Comparison of ENCODE assay signal across 8 cellular contexts in the genomic region with DNA sequence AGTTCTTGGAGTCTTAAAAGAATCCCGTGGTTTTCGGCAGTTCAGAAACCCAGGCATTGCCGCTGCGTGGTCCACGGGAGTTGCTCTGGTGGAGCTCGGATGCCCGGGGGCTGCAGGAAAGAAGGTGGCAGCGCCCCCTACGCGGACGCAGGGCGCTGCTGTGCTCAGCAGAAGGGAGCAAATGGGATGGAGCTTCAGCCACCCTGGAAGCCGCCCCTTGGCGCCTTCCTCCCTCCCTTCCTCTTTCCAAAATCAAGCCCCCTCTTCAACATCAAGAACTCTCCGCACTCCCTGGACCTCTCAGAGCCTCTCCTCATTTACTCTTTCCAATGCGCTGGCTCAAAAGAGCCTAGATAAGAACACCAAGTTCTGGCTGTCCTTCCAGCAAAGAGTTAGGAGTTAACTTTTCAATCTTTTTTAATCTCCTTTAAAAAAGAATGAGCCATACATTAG. TPM values are rescaled to one million over a fixed set of nuclear protein-coding genes. Genes with fewer than 3 reads are reported as not detected.
A peak's percentile ranks its signal among the peaks of the same experiment; 100 is the strongest.
DNase-seq lines count a peak whose midpoint lies in the region; ATAC-seq and TF ChIP-seq lines count a peak whose summit lies in the region.
"Had no signal": no experiment of that assay in that cellular context is flagged by ENCODE, and none has a peak within 500 bp of the region (broad histone marks: within the 10 kb centered on the region; RNA-seq: fewer than 3 reads in every experiment).

No MANE protein-coding gene starts in this region.

- TF ChIP-seq CTCF in HFF-Myc (IDR thresholded peaks at IDR 0.05; ENCODE audit: low read depth, low read length, missing control alignments) (peak; percentile 23), RWPE1 (conservative IDR thresholded peaks at IDR 0.05; ENCODE audit: low read depth) (0 out of 2 replicates have a peak, but pooled peaks have one; percentile 10), psoas muscle (IDR thresholded peaks at IDR 0.05) (peak; percentile 37)

- H3K9me3 ChIP-seq in psoas muscle = no peaks in the 10 kb centered on the region

- DNase-seq in HFF-Myc (ENCODE audit: extremely low read depth, low read depth) (no peak), RWPE1 (ENCODE audit: low spot score) (no peak), left cardiac atrium (no peak), psoas muscle (peak in 1 of 2 donors; percentile 50)

- WGBS in psoas muscle, 3 donors = 0 to 1% (median 1%) methylated on average over 16 of the region's 16 CpGs

- H3K27ac ChIP-seq in RWPE1 = no peak overlapping the region
- no peak overlapping the region for H3K27ac ChIP-seq in psoas muscle

- POLR2A ChIA-PET in RWPE1 (lab: Yijun Ruan, JAX; ENCODE audit: low non-redundant PET) = no interaction called here

- no peaks in the 10 kb centered on the region for H3K36me3 ChIP-seq in psoas muscle (ENCODE audit: insufficient read depth in 1 of 2, low read depth in 1 of 2)

- H3K4me1 ChIP-seq in psoas muscle = peaks cover 4% of the 10 kb centered on the region

- no peak for TF ChIP-seq POLR2A in GM18505 (IDR thresholded peaks at IDR 0.05; ENCODE audit: borderline replicate concordance, extremely low read depth, insufficient read depth, insufficient read length)

- ATAC-seq in left cardiac atrium (peak; percentile 44 to 74), psoas muscle (peak in 3 of 4 donors; percentile 46 to 83 (median 62)), GM18505 (IDR thresholded peaks at IDR 0.05; ENCODE audit: unreplicated experiment) (no peak), HG03442 (IDR thresholded peaks at IDR 0.05; ENCODE audit: unreplicated experiment) (no peak)
- ATAC-seq in activated CD4-positive, CD25-positive, alpha-beta regulatory T cell treated with anti-CD3 and anti-CD28 coated beads, Interleukin-2, amount 50 U/mL, for 24 hours = no peak

- intact Hi-C loops in left cardiac atrium (cut with DNase I) = no loop called here
- intact Hi-C loops in psoas muscle (cut with DNase I) = no loop called here

- peaks cover 0 to 22% (median 5%) of the 10 kb centered on the region in 3 donors for H3K27me3 ChIP-seq in psoas muscle (ENCODE audit: insufficient read depth in 3 of 3, low read length in 2 of 3)

- H3K4me3 ChIP-seq in HFF-Myc (replicated peaks; ENCODE audit: low read depth, low read length) (no peak overlapping the region), psoas muscle (peak overlapping the region; percentile 83)

- CTCF ChIA-PET in RWPE1 (lab: Yijun Ruan, JAX) = interaction anchor here (0.7 to 0.9 kb wide), 2 partner anchors 24 to 51 kb away, joined by 3 to 6 read pairs; no protein-coding TSS in a partner anchor

RNA-seq across cellular contexts. Expression of a gene that starts 0.9 kb away (rescaled TPM):
- 1 to 10 TPM in 1 of 2 donors, under 1 TPM in 1; 0.77 to 1.5 TPM for total RNA-seq in left cardiac atrium
- total RNA-seq in psoas muscle = under 1 TPM; 0.32 to 0.95 (median 0.69) TPM
- 1 to 10 TPM in 1 of 3 donors, under 1 TPM in 2; 0.18 to 1.9 (median 0.35) TPM for polyA plus RNA-seq in psoas muscle
- total RNA-seq: T-helper 2 cell treated with Interferon-gamma antibody and Interleukin-4, amounts not matched to agents 100 ng/mL and 5 ng/mL, for 36 hours had no signal

Comparison
In these comparisons a context has a peak if more than half of its experiments do, and no peak if none do; other contexts are left out.
1. ATAC-seq: peak in left cardiac atrium (2 of 2) and psoas muscle (3 of 4); none in GM18505 (single experiment), activated CD4-positive, CD25-positive, alpha-beta regulatory T cell treated with anti-CD3 and anti-CD28 coated beads, Interleukin-2, amount 50 U/mL, for 24 hours (0 of 2) and HG03442 (single experiment).
2. Peak in every context shown above with its lines, with median percentiles within 50 percentile points of each other: CTCF ChIP-seq.